ENCODE assay signal across 23 cellular contexts in the genomic region with DNA sequence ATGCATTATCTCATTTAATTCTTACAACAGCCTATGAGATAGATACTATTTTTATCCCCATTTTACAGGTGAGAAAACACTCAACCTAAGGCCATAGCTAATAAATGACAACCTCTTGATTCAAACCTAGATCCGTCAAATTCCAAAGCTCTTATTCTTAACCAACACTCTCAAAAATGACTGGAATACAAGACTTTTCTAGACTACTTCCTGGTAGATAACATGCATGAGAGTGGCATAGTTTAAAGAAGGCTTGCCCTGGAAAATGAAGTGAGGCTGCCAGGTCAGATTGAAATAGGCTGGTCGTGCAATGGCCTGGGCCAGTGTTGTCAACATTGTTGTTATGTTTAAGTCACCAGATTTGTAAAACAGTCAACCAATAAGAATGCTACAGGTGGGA.
DNase-seq lines count a peak whose midpoint lies in the region; ATAC-seq and FAIRE-seq lines count a peak whose summit lies in the region.
"Had no signal": no experiment of that assay in that cellular context is flagged by ENCODE, and none has a peak within 500 bp of the region (broad histone marks: within the 10 kb centered on the region; RNA-seq: fewer than 3 reads in every experiment).

No MANE protein-coding gene starts in this region.

- DNase-seq in Caki2 (ENCODE audit: low read depth) (peak; percentile 12), RCC 7860 (ENCODE audit: low spot score) (peak; percentile 4), kidney tubule cell (ENCODE audit: low spot score) (peak; percentile 76), renal cortical epithelial cell (ENCODE audit: low read depth) (peak; percentile 18), NOMO-1 (lab: John Stamatoyannopoulos, UW; ENCODE audit: unreplicated experiment in 2 of 2) (no peak), NCI-H1694 treated with DMSO at 0.1 percent for 48 hours (lab: John Stamatoyannopoulos, UW) (no peak), NCI-H345 (lab: John Stamatoyannopoulos, UW) (no peak)
- DNase-seq: 8988T; AML-193; CD4-positive, alpha-beta memory T cell; CD4-positive, CD25-positive, alpha-beta regulatory T cell; CD8-positive, alpha-beta memory T cell; COR-L47; DMS 273 treated with DMSO at 0.1 percent for 48 hours; DMS153; DMS53; DMS79; DND-41; EL; GDM1 had no signal

- peak; percentile 75 for FAIRE-seq in RCC 7860 (lab: Jason Lieb, UNC)
- FAIRE-seq: A204.1, GM12878 had no signal

- in situ Hi-C loops in Caki2 (cut with HindIII; ENCODE audit: low pct_unique_long_range_greater_than_20kb, low sequenced_read_pairs): no loop called here

- no peak for ATAC-seq in GM18867 (IDR thresholded peaks at IDR 0.05; ENCODE audit: unreplicated experiment)
- ATAC-seq: GM12878 had no signal

Comparison
In these comparisons a context has a peak if more than half of its experiments do, and no peak if none do; other contexts are left out.
1. DNase-seq: peak in Caki2 (single experiment), RCC 7860 (single experiment), kidney tubule cell (single experiment) and renal cortical epithelial cell (single experiment); none in NOMO-1 (0 of 2), NCI-H1694 treated with DMSO at 0.1 percent for 48 hours (single experiment) and NCI-H345 (single experiment).